In genomic region chr3:23206371-23206770, GRCh38 we compare ENCODE assay signal across 27 cellular contexts. TPM values are rescaled to one million over a fixed set of nuclear protein-coding genes. Genes with fewer than 3 reads are reported as not detected.
DNase-seq lines count a peak whose midpoint lies in the region; ATAC-seq and TF ChIP-seq lines count a peak whose summit lies in the region.
"Had no signal": no experiment of that assay in that cellular context is flagged by ENCODE, and none has a peak within 500 bp of the region (broad histone marks: within the 10 kb centered on the region; RNA-seq: fewer than 3 reads in every experiment).

No MANE protein-coding gene starts in this region.

- peaks cover 52% of the 10 kb centered on the region for H3K4me1 ChIP-seq in OCI-LY7 (ENCODE audit: insufficient read depth, low read length, poor library complexity, severe bottlenecking)
- peaks cover 0 to 4% of the 10 kb centered on the region in 2 donors for H3K4me1 ChIP-seq in naive thymus-derived CD4-positive, alpha-beta T cell (ENCODE audit: control insufficient read depth in 2 of 2, insufficient read depth in 2 of 2, low read length in 2 of 2)
- peaks cover 6 to 19% (median 9%) of the 10 kb centered on the region in 4 donors for H3K4me1 ChIP-seq in upper lobe of left lung

- ATAC-seq in naive thymus-derived CD4-positive, alpha-beta T cell: no peak
- ATAC-seq in HG02884 (IDR thresholded peaks at IDR 0.05; ENCODE audit: unreplicated experiment): no peak
- no peak for ATAC-seq in upper lobe of left lung (ENCODE audit: low FRiP score in 2 of 2)
- ATAC-seq in HG03520 (IDR thresholded peaks at IDR 0.05; ENCODE audit: unreplicated experiment): no peak
- ATAC-seq: gastroesophageal sphincter, left cardiac atrium had no signal

- H3K9me2 ChIP-seq in OCI-LY7 (ENCODE audit: insufficient read depth, low read length): no peaks in the 10 kb centered on the region

- peaks cover 0 to 26% (median under 1%) of the 10 kb centered on the region in 5 donors for H3K27me3 Mint-ChIP-seq in naive thymus-derived CD4-positive, alpha-beta T cell
- H3K27me3 Mint-ChIP-seq: memory B cell had no signal

- peaks cover 77% of the 10 kb centered on the region for H3K79me2 ChIP-seq in OCI-LY7 (ENCODE audit: insufficient read depth, low read depth, low read length)

- peaks cover 0 to 8% of the 10 kb centered on the region in 2 donors for H3K27me3 ChIP-seq in naive thymus-derived CD4-positive, alpha-beta T cell (ENCODE audit: control insufficient read depth in 2 of 2, insufficient read depth in 2 of 2, low read length in 2 of 2)
- H3K27me3 ChIP-seq in upper lobe of left lung: no peaks in the 10 kb centered on the region
- H3K27me3 ChIP-seq: gastroesophageal sphincter, suprapubic skin had no signal

- peak overlapping the region; percentile 99 for H3K4me3 ChIP-seq in OCI-LY7 (ENCODE audit: low read depth, low read length, poor library complexity, severe bottlenecking)
- H3K4me3 ChIP-seq in naive thymus-derived CD4-positive, alpha-beta T cell (ENCODE audit: low read length): no peak overlapping the region
- no peak overlapping the region for H3K4me3 ChIP-seq in upper lobe of left lung
- H3K4me3 ChIP-seq: gastroesophageal sphincter, SJSA1, skin epidermis, suprapubic skin had no signal

- peak overlapping the region in 2 of 10 donors; percentile 0 to 11 for H3K4me3 Mint-ChIP-seq in naive thymus-derived CD4-positive, alpha-beta T cell
- H3K4me3 Mint-ChIP-seq: activated naive CD8-positive, alpha-beta T cell treated with anti-CD3 and anti-CD28 coated beads, Interleukin-2, amount 10 ng/mL, durations not matched to agents 7 days and 5 days; memory B cell had no signal

- peak overlapping the region; percentile 89 for H3K4me2 ChIP-seq in OCI-LY7 (ENCODE audit: low read length)

- TF ChIP-seq CTCF in OCI-LY7 (conservative IDR thresholded peaks at IDR 0.05; ENCODE audit: low read length) (no peak), upper lobe of left lung (IDR thresholded peaks at IDR 0.05) (no peak)

- no peak overlapping the region for H2AFZ ChIP-seq in OCI-LY7 (ENCODE audit: low read length)

- peaks cover 0 to 8% (median 0%) of the 10 kb centered on the region in 5 donors for H3K36me3 Mint-ChIP-seq in naive thymus-derived CD4-positive, alpha-beta T cell
- H3K36me3 Mint-ChIP-seq: activated naive CD8-positive, alpha-beta T cell treated with anti-CD3 and anti-CD28 coated beads, Interleukin-2, amount 10 ng/mL, durations not matched to agents 7 days and 5 days had no signal

- no peak for TF ChIP-seq POLR2A in upper lobe of left lung (IDR thresholded peaks at IDR 0.05)

- WGBS in upper lobe of left lung, 2 donors: 87 to 93% methylated on average over 3 of the region's 3 CpGs

- POLR2A ChIA-PET in OCI-LY7 (lab: Charles Lee): interaction anchor here (0.5 to 1.6 kb wide), 16 partner anchors 10 to 707 kb away, joined by 3 to 11 read pairs (median 4); no protein-coding TSS in a partner anchor
- POLR2A ChIA-PET in naive thymus-derived CD4-positive, alpha-beta T cell (lab: Charles Lee): interaction anchor here (0.6 kb wide), 1 partner anchor 346 kb away, joined by 3 read pairs; no protein-coding TSS in a partner anchor

- peaks cover 16% of the 10 kb centered on the region for H3K36me3 ChIP-seq in OCI-LY7 (ENCODE audit: insufficient read depth, low read length)
- peaks cover 0 to 11% (median 0%) of the 10 kb centered on the region in 3 experiments for H3K36me3 ChIP-seq in naive thymus-derived CD4-positive, alpha-beta T cell (ENCODE audit: control insufficient read depth in 2 of 3, insufficient read depth in 3 of 3, low read length in 3 of 3)
- H3K36me3 ChIP-seq in upper lobe of left lung: no peaks in the 10 kb centered on the region
- H3K36me3 ChIP-seq: gastroesophageal sphincter, suprapubic skin had no signal

- peak; percentile 14 for DNase-seq in stimulated activated CD4-positive, alpha-beta T cell treated with anti-CD3 and anti-CD28 coated beads, Interleukin-2, amount 100 ng/mL, for 4 hours (ENCODE audit: low read depth)
- no peak for DNase-seq in stimulated activated CD4-positive, alpha-beta T cell treated with anti-CD3 and anti-CD28 coated beads, Interleukin-4, amount 100 ng/mL, for 4 hours
- DNase-seq in OCI-LY7 (ENCODE audit: low spot score): peak; percentile 18
- DNase-seq in naive thymus-derived CD4-positive, alpha-beta T cell: no peak
- no peak for DNase-seq in upper lobe of left lung
- DNase-seq: activated CD4-positive, CD25-positive, alpha-beta regulatory T cell treated with anti-CD3 and anti-CD28 coated beads, Interleukin-2, amount 50 U/mL, for 72 hours; activated naive CD8-positive, alpha-beta T cell treated with anti-CD3 and anti-CD28 coated beads, Interleukin-2, amount 10 ng/mL, durations not matched to agents 7 days and 5 days; C1 segment of cervical spinal cord; Caco-2; caudate nucleus; dermis blood vessel endothelial cell; GDM1; hippocampal formation; KG1; left cardiac atrium; NCI-H1436; NCI-H2081 treated with DMSO at 0.1 percent for 48 hours; NCI-H345; RPMI8226; T-helper 1 cell had no signal

- no peaks in the 10 kb centered on the region for H3K9me3 Mint-ChIP-seq in naive thymus-derived CD4-positive, alpha-beta T cell
- H3K9me3 Mint-ChIP-seq: activated naive CD8-positive, alpha-beta T cell treated with anti-CD3 and anti-CD28 coated beads, Interleukin-2, amount 10 ng/mL, durations not matched to agents 7 days and 5 days; memory B cell had no signal

- no peak for TF ChIP-seq EP300 in upper lobe of left lung (IDR thresholded peaks at IDR 0.05)

- CTCF ChIA-PET in OCI-LY7 (lab: Charles Lee; ENCODE audit: unreplicated experiment): no interaction called here
- CTCF ChIA-PET in naive thymus-derived CD4-positive, alpha-beta T cell (lab: Charles Lee): interaction anchor here (0.7 kb wide), 1 partner anchor 71 kb away, joined by 3 read pairs; no protein-coding TSS in a partner anchor

- H3K4me1 Mint-ChIP-seq in naive thymus-derived CD4-positive, alpha-beta T cell: peaks cover 14 to 43% (median 32%) of the 10 kb centered on the region in 7 donors

- 0 out of 2 replicates have a peak, but pooled peaks cover 4% of the 10 kb centered on the region for H4K20me1 ChIP-seq in OCI-LY7 (ENCODE audit: insufficient read depth, low read length)

- no TSS peak for BruUV-seq in OCI-LY7 (replicated peaks; lab: Mats Ljungman, UMichigan)

- H3K9me3 ChIP-seq in OCI-LY7 (ENCODE audit: low read length): no peaks in the 10 kb centered on the region
- no peaks in the 10 kb centered on the region for H3K9me3 ChIP-seq in naive thymus-derived CD4-positive, alpha-beta T cell (ENCODE audit: control insufficient read depth in 2 of 3, low read length in 3 of 3)
- H3K9me3 ChIP-seq in upper lobe of left lung: no peaks in the 10 kb centered on the region
- H3K9me3 ChIP-seq: Caco-2, gastroesophageal sphincter, SJSA1, suprapubic skin had no signal

- intact Hi-C loops in OCI-LY7 (cut with micrococcal nuclease; ENCODE audit: unreplicated experiment): loop anchor here (10.0 kb wide), 2 partner anchors 138 to 598 kb away; partner anchors contain the start of gene UBE2E1
- intact Hi-C loops in naive thymus-derived CD4-positive, alpha-beta T cell (cut with micrococcal nuclease): loop anchor here (10.0 kb wide), 2 partner anchors 708 to 738 kb away; partner anchors contain the start of genes NKIRAS1 (in 2 of the 2), RPL15 (in 2 of the 2) and NR1D2 (in 1 of the 2)

- no peak overlapping the region for H3K27ac ChIP-seq in OCI-LY7 (ENCODE audit: low read depth, low read length, poor library complexity, severe bottlenecking)
- H3K27ac ChIP-seq in naive thymus-derived CD4-positive, alpha-beta T cell (ENCODE audit: low read depth, low read length): no peak overlapping the region
- no peak overlapping the region for H3K27ac ChIP-seq in upper lobe of left lung
- H3K27ac ChIP-seq: gastroesophageal sphincter, SJSA1, skin epidermis, suprapubic skin had no signal

- H3K27ac Mint-ChIP-seq in naive thymus-derived CD4-positive, alpha-beta T cell: peak overlapping the region in 5 of 9 donors; percentile 0 to 47 (median 18)
- H3K27ac Mint-ChIP-seq: activated naive CD8-positive, alpha-beta T cell treated with anti-CD3 and anti-CD28 coated beads, Interleukin-2, amount 10 ng/mL, durations not matched to agents 7 days and 5 days; memory B cell had no signal

RNA-seq across cellular contexts. Expression of gene UBE2E2, which starts 3.2 kb away (rescaled TPM):
- total RNA-seq in OCI-LY7 (2014; rRNA removed; shearing (Covaris generic)): 41.1 and 63.2 TPM in 2 replicates
- total RNA-seq in OCI-LY7 (2022): 48.8 and 58.0 TPM in 2 replicates
- 10 to 100 TPM in 3 of 5 experiments, 1 to 10 TPM in 2; 2.4 to 28.8 (median 10.9) TPM for total RNA-seq in naive thymus-derived CD4-positive, alpha-beta T cell
- polyA plus RNA-seq in naive thymus-derived CD4-positive, alpha-beta T cell: 10 to 100 TPM; 15.3 to 18.5 TPM
- 10 to 100 TPM; 18.3 to 61.5 (median 41.9) TPM for total RNA-seq in upper lobe of left lung

Comparison
In these comparisons a context has a peak if more than half of its experiments do, and no peak if none do; other contexts are left out.
1. DNase-seq: peak in stimulated activated CD4-positive, alpha-beta T cell treated with anti-CD3 and anti-CD28 coated beads, Interleukin-2, amount 100 ng/mL, for 4 hours (single experiment) and OCI-LY7 (single experiment); none in stimulated activated CD4-positive, alpha-beta T cell treated with anti-CD3 and anti-CD28 coated beads, Interleukin-4, amount 100 ng/mL, for 4 hours (0 of 2), naive thymus-derived CD4-positive, alpha-beta T cell (0 of 9) and upper lobe of left lung (0 of 2).